In the genomic region with DNA sequence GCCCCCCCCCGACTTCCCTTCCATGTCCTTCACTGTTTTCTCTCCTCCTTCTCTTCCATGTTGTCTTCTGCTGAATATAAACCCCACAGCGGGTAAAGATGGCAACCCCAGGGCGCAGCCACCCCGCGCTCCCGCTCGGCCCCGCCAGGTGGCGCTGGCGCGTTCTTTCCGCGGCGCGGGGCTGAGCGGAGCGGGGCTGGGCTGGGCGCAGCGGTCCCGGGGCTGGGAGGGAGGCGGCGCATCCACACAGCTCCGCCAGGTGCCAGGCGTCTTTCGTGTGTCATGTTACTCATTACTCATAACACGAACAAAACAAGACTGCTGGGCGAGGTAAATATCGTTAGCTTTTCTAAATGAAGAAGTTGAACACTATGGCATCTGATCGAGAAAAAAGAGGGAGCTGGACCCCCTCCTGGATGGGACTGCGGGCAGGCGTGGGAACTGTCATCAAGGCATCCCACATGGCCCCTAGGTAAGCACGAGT, we compare ENCODE assay signal across 8 cellular contexts.
DNase-seq lines count a peak whose midpoint lies in the region; ATAC-seq and TF ChIP-seq lines count a peak whose summit lies in the region.

No MANE protein-coding gene starts in this region.

- no peak overlapping the region for H3K4me3 Mint-ChIP-seq in activated CD4-positive, alpha-beta memory T cell treated with anti-CD3 and anti-CD28 coated beads, Interleukin-2, amount 10 ng/mL, durations not matched to agents 7 days and 5 days

- H3K4me3 ChIP-seq in iPS-20b (ENCODE audit: low read length) (peak overlapping the region; percentile 21; the same call in 1 of the 2 replicates), thyroid gland (replicated peaks in 1 of 3) (no peak overlapping the region)

- CTCF ChIA-PET in activated CD4-positive, alpha-beta memory T cell treated with anti-CD3 and anti-CD28 coated beads, Interleukin-2, amount 10 ng/mL, durations not matched to agents 7 days and 5 days (lab: Charles Lee), result interaction anchor here (0.6 to 0.7 kb wide), 4 partner anchors 9 to 769 kb away, joined by 3 read pairs; no protein-coding TSS in a partner anchor

- WGBS in thyroid gland, 2 donors, result 16 to 18% methylated on average over 31 to 32 of the region's 32 CpGs

- H3K27me3 ChIP-seq in iPS-20b (ENCODE audit: insufficient read depth, low read length) (peaks cover 55% of the 10 kb centered on the region), thyroid gland (no peaks in the 10 kb centered on the region)

- no peak overlapping the region for H3K27ac Mint-ChIP-seq in activated CD4-positive, alpha-beta memory T cell treated with anti-CD3 and anti-CD28 coated beads, Interleukin-2, amount 10 ng/mL, durations not matched to agents 7 days and 5 days

- intact Hi-C loops in thyroid gland (cut with DNase I), result no loop called here

- H3K4me1 Mint-ChIP-seq in activated CD4-positive, alpha-beta memory T cell treated with anti-CD3 and anti-CD28 coated beads, Interleukin-2, amount 10 ng/mL, durations not matched to agents 7 days and 5 days, result peaks cover 5% of the 10 kb centered on the region

- no peaks in the 10 kb centered on the region for H3K36me3 Mint-ChIP-seq in activated CD4-positive, alpha-beta memory T cell treated with anti-CD3 and anti-CD28 coated beads, Interleukin-2, amount 10 ng/mL, durations not matched to agents 7 days and 5 days (ENCODE audit: low read depth)

- peaks cover 6% of the 10 kb centered on the region; the same call in 1 of the 2 replicates for H3K4me1 ChIP-seq in iPS-20b (ENCODE audit: insufficient read depth, low read length)
- H3K4me1 ChIP-seq in thyroid gland, result peaks cover 0 to 3% of the 10 kb centered on the region in 2 donors

- H3K36me3 ChIP-seq in iPS-20b (ENCODE audit: insufficient read depth, low read depth, low read length) (no peaks in the 10 kb centered on the region), thyroid gland (no peaks in the 10 kb centered on the region)

- no peaks in the 10 kb centered on the region for H3K9me3 Mint-ChIP-seq in activated CD4-positive, alpha-beta memory T cell treated with anti-CD3 and anti-CD28 coated beads, Interleukin-2, amount 10 ng/mL, durations not matched to agents 7 days and 5 days

- peak in 3 of 6 experiments; percentile 29 to 69 (median 54) for TF ChIP-seq CTCF in thyroid gland (IDR thresholded peaks at IDR 0.05)

- no peak for DNase-seq in activated CD4-positive, CD25-positive, alpha-beta regulatory T cell (lab: John Stamatoyannopoulos, UW)
- peak; percentile 28 for DNase-seq in activated CD4-positive, alpha-beta memory T cell treated with anti-CD3 and anti-CD28 coated beads, Interleukin-2, amount 10 ng/mL, durations not matched to agents 7 days and 5 days
- peak; percentile 17 for DNase-seq in thyroid gland
- no peak for DNase-seq in stimulated activated naive CD4-positive, alpha-beta T cell treated with Interleukin-2 at 50 U/mL for 16 hours (lab: John Stamatoyannopoulos, UW)

- no peak for TF ChIP-seq POLR2A in thyroid gland (IDR thresholded peaks at IDR 0.05)

- H3K27me3 Mint-ChIP-seq in activated CD4-positive, alpha-beta memory T cell treated with anti-CD3 and anti-CD28 coated beads, Interleukin-2, amount 10 ng/mL, durations not matched to agents 7 days and 5 days, result peaks cover 5% of the 10 kb centered on the region

- POLR2A ChIA-PET in activated CD4-positive, alpha-beta memory T cell treated with anti-CD3 and anti-CD28 coated beads, Interleukin-2, amount 10 ng/mL, durations not matched to agents 7 days and 5 days (lab: Charles Lee), result no interaction called here

- H3K9ac ChIP-seq in iPS-20b (ENCODE audit: low read depth, low read length), result no peak overlapping the region

- H3K9me3 ChIP-seq in iPS-20b (ENCODE audit: insufficient read depth, low read depth, low read length) (no peaks in the 10 kb centered on the region), thyroid gland (no peaks in the 10 kb centered on the region)

- ATAC-seq in activated CD4-positive, CD25-positive, alpha-beta regulatory T cell treated with anti-CD3 and anti-CD28 coated beads, Interleukin-2, amount 50 U/mL, for 24 hours, result peak; percentile 40 to 57
- ATAC-seq in HG02943 (IDR thresholded peaks at IDR 0.05; ENCODE audit: low read depth, unreplicated experiment), result peak; percentile 64
- no peak for ATAC-seq in HG02798 (IDR thresholded peaks at IDR 0.05; ENCODE audit: poor library complexity, unreplicated experiment)

- H3K27ac ChIP-seq in iPS-20b (ENCODE audit: low read length) (no peak overlapping the region), thyroid gland (no peak overlapping the region)

Comparison
In these comparisons a context has a peak if more than half of its experiments do, and no peak if none do; other contexts are left out.
1. DNase-seq: peak in activated CD4-positive, alpha-beta memory T cell treated with anti-CD3 and anti-CD28 coated beads, Interleukin-2, amount 10 ng/mL, durations not matched to agents 7 days and 5 days (single experiment) and thyroid gland (2 of 2); none in activated CD4-positive, CD25-positive, alpha-beta regulatory T cell (0 of 4) and stimulated activated naive CD4-positive, alpha-beta T cell treated with Interleukin-2 at 50 U/mL for 16 hours (single experiment).